Comparison of ENCODE assay signal across 8 cellular contexts in the genomic region with DNA sequence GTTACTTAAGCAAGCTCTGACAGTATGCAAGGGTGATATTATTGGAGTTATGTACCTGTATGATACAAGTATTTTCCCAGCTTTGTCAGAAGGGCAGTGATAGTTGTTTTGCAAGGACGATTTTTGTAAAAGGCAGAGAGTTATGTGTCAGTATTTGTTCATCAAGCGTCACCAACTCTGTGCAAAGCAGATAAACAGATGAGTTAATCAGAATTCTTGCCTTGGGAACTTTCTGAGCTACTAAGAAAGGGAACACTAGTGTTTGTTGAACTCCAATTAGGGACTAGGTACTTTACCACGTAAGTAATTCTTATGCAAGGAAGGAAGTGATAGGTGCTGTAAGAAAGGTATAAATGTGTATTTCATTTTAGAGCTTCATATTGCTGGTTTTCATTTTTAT. TPM values are rescaled to one million over a fixed set of nuclear protein-coding genes. Genes with fewer than 3 reads are reported as not detected.
DNase-seq lines count a peak whose midpoint lies in the region; ATAC-seq and TF ChIP-seq lines count a peak whose summit lies in the region.

No MANE protein-coding gene starts in this region.

- H3K4me3 ChIP-seq in CD4-positive, alpha-beta memory T cell (ENCODE audit: low read length in 2 of 2) = peak overlapping the region; percentile 27 to 85
- peak overlapping the region; percentile 91 for H3K4me3 ChIP-seq in HUES6 (ENCODE audit: low read depth, low read length)
- H3K4me3 ChIP-seq in brain microvascular endothelial cell (ENCODE audit: low read depth, low read length) = peak overlapping the region; percentile 80
- peak overlapping the region; percentile 73 to 79 (median 75) for H3K4me3 ChIP-seq in right lobe of liver
- H3K4me3 ChIP-seq in upper lobe of right lung = peak overlapping the region; percentile 79

- CTCF ChIA-PET in CD4-positive, alpha-beta memory T cell (lab: Charles Lee; ENCODE audit: partially characterized antibody) = interaction anchor here (1.0 to 2.5 kb wide), 8 partner anchors 12 to 1034 kb away, joined by 3 to 7 read pairs (median 4); a partner anchor contains a TSS

- TF ChIP-seq CTCF in brain microvascular endothelial cell (IDR thresholded peaks at IDR 0.05; ENCODE audit: low read depth, low read length, missing control alignments) (no peak), right lobe of liver (IDR thresholded peaks at IDR 0.05) (no peak), upper lobe of right lung (IDR thresholded peaks at IDR 0.05) (no peak)

- H3K4me1 ChIP-seq in CD4-positive, alpha-beta memory T cell (ENCODE audit: insufficient read depth, low read length) = peaks cover 53% of the 10 kb centered on the region
- H3K4me1 ChIP-seq in HUES6 (ENCODE audit: control insufficient read depth, insufficient read depth, low read length) (peaks cover 23% of the 10 kb centered on the region), right lobe of liver (peaks cover 0 to 28% (median 12%) of the 10 kb centered on the region in 4 donors), upper lobe of right lung (peaks cover 46% of the 10 kb centered on the region)

- no peaks in the 10 kb centered on the region for H3K9me3 Mint-ChIP-seq in CD4-positive, alpha-beta memory T cell

- peak overlapping the region; percentile 95 for H3K9ac ChIP-seq in HUES6 (ENCODE audit: low read length)

- WGBS in right lobe of liver (ENCODE audit: insufficient coverage, low coverage, low lambda C conversion rate, missing lambda C conversion rate) = 0% methylated on average over 3 of the region's 3 CpGs

- peaks cover 0 to 6% of the 10 kb centered on the region in 2 donors for H3K36me3 Mint-ChIP-seq in CD4-positive, alpha-beta memory T cell

- in situ Hi-C loops in brain microvascular endothelial cell (cut with HindIII; ENCODE audit: low pct_ligation_motif_present, low sequenced_read_pairs) = no loop called here

- peak; percentile 50 for TF ChIP-seq POLR2A in right lobe of liver (IDR thresholded peaks at IDR 0.05)

- no peak overlapping the region for H3K27ac Mint-ChIP-seq in CD4-positive, alpha-beta memory T cell

- H3K27me3 ChIP-seq in CD4-positive, alpha-beta memory T cell (ENCODE audit: insufficient read depth, low read length) = no peaks in the 10 kb centered on the region
- H3K27me3 ChIP-seq in HUES6 (ENCODE audit: control insufficient read depth, insufficient read depth, low read length) (no peaks in the 10 kb centered on the region), brain microvascular endothelial cell (replicated peaks) (no peaks in the 10 kb centered on the region), right lobe of liver (no peaks in the 10 kb centered on the region), upper lobe of right lung (no peaks in the 10 kb centered on the region)

- POLR2A ChIA-PET in CD4-positive, alpha-beta memory T cell (lab: Charles Lee; ENCODE audit: partially characterized antibody) = interaction anchor here (0.8 to 4.3 kb wide), 12 partner anchors 13 to 1386 kb away, joined by 3 to 44 read pairs (median 3); a partner anchor contains a TSS

- DNase-seq in CD4-positive, alpha-beta memory T cell = peak; percentile 44 to 61 (median 53)
- DNase-seq in brain microvascular endothelial cell (peak; percentile 63), right lobe of liver (no peak), upper lobe of right lung (no peak), ureter (ENCODE audit: low spot score) (no peak)
- DNase-seq in stimulated activated naive CD4-positive, alpha-beta T cell treated with Interleukin-2 at 50 U/mL for 16 hours (lab: John Stamatoyannopoulos, UW) = no peak

- H3K27ac ChIP-seq in CD4-positive, alpha-beta memory T cell (ENCODE audit: low read depth, low read length) = peak overlapping the region; percentile 98
- H3K27ac ChIP-seq in HUES6 (ENCODE audit: low read depth, low read length) = no peak overlapping the region
- peak overlapping the region; percentile 91 for H3K27ac ChIP-seq in brain microvascular endothelial cell
- peak overlapping the region; percentile 98 to 99 (median 98) for H3K27ac ChIP-seq in right lobe of liver
- peak overlapping the region; percentile 98 for H3K27ac ChIP-seq in upper lobe of right lung

- H3K36me3 ChIP-seq in CD4-positive, alpha-beta memory T cell (ENCODE audit: insufficient read depth, low read length) = no peaks in the 10 kb centered on the region
- H3K36me3 ChIP-seq in HUES6 (ENCODE audit: control insufficient read depth, insufficient read depth, low read length) (no peaks in the 10 kb centered on the region), brain microvascular endothelial cell (replicated peaks) (no peaks in the 10 kb centered on the region), right lobe of liver (no peaks in the 10 kb centered on the region), upper lobe of right lung (no peaks in the 10 kb centered on the region)

- H3K4me1 Mint-ChIP-seq in CD4-positive, alpha-beta memory T cell = peaks cover 0 to 32% (median 6%) of the 10 kb centered on the region in 4 donors

- H3K27me3 Mint-ChIP-seq in CD4-positive, alpha-beta memory T cell = peaks cover 6 to 7% of the 10 kb centered on the region in 2 donors

- no peaks in the 10 kb centered on the region for H3K9me3 ChIP-seq in CD4-positive, alpha-beta memory T cell (ENCODE audit: control insufficient read depth in 1 of 2, low read length in 2 of 2)
- H3K9me3 ChIP-seq in HUES6 (ENCODE audit: control insufficient read depth, insufficient read depth, low read depth, low read length) (no peaks in the 10 kb centered on the region), right lobe of liver (no peaks in the 10 kb centered on the region), upper lobe of right lung (no peaks in the 10 kb centered on the region)

- intact Hi-C loops in CD4-positive, alpha-beta memory T cell (cut with micrococcal nuclease) = loop anchor here (5.0 to 10.0 kb wide), 5 partner anchors 986 to 1622 kb away; a partner anchor contains a TSS
- intact Hi-C loops in right lobe of liver (cut with DNase I) (no loop called here), upper lobe of right lung (cut with DNase I) (no loop called here)

- peak in 3 of 4 donors; percentile 12 to 54 (median 18) for ATAC-seq in right lobe of liver
- peak; percentile 5 for ATAC-seq in upper lobe of right lung
- no peak for ATAC-seq in HG03520 (IDR thresholded peaks at IDR 0.05; ENCODE audit: unreplicated experiment)

- H3K4me3 Mint-ChIP-seq in CD4-positive, alpha-beta memory T cell = no peak overlapping the region

RNA-seq across cellular contexts. Expression of a gene that starts 1.5 kb away (rescaled TPM):
- 10 to 100 TPM; 62.2 to 65.9 TPM for total RNA-seq in CD4-positive, alpha-beta memory T cell
- 10 to 100 TPM; 43.7 to 51.5 TPM for polyA plus RNA-seq in CD4-positive, alpha-beta memory T cell
- 10 to 100 TPM; 25.2 to 38.1 (median 29.6) TPM for total RNA-seq in right lobe of liver
- 48.1 TPM for total RNA-seq in upper lobe of right lung
- 81.0 TPM for total RNA-seq in ureter

Comparison
In these comparisons a context has a peak if more than half of its experiments do, and no peak if none do; other contexts are left out.
1. DNase-seq: peak in CD4-positive, alpha-beta memory T cell (5 of 5) and brain microvascular endothelial cell (single experiment); none in right lobe of liver (0 of 3), upper lobe of right lung (single experiment), stimulated activated naive CD4-positive, alpha-beta T cell treated with Interleukin-2 at 50 U/mL for 16 hours (single experiment) and ureter (single experiment).
2. Peak in every context shown above with its lines, with median percentiles within 50 percentile points of each other: H3K4me3 ChIP-seq.